17 cellular contexts compared by ENCODE assay signal in the genomic region with DNA sequence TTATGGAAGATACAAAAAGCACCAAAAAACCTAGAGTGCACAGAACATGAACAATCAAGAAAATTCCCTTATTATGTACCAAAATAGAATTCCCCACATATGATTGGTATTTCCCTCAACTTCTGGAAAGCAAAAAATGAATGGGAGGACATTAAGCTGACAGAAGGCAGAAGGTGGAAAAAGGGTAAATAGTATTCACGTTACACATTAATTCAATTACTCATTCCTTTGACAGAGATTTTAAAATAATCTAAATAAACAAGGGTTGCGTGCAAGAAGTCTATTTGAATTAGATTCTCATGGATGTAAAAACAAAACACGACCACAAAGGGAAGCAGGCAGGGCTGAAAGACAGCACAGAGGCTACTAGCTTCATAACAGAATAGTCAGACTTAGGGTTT.
DNase-seq lines count a peak whose midpoint lies in the region; ATAC-seq, FAIRE-seq and TF ChIP-seq lines count a peak whose summit lies in the region.
"Had no signal": no experiment of that assay in that cellular context is flagged by ENCODE, and none has a peak within 500 bp of the region (broad histone marks: within the 10 kb centered on the region; RNA-seq: fewer than 3 reads in every experiment).

No MANE protein-coding gene starts in this region.

- DNase-seq in AG09309 (ENCODE audit: low read depth) (peak; percentile 46), PC-3 (peak; percentile 91), cardiac fibroblast (ENCODE audit: low read depth in 2 of 2) (peak; percentile 30 to 89)
- DNase-seq in stimulated activated CD4-positive, alpha-beta T cell treated with anti-CD3 and anti-CD28 coated beads, Interleukin-15, amount 100 ng/mL, for 24 hours, result no peak
- DNase-seq: activated CD8-positive, alpha-beta memory T cell treated with anti-CD3 and anti-CD28 coated beads for 24 hours; activated naive CD4-positive, alpha-beta T cell; DMS79; KG1; NCI-H187 treated with DMSO at 0.1 percent for 48 hours; stimulated activated CD4-positive, alpha-beta T cell treated with anti-CD3 and anti-CD28 coated beads, Interleukin-1b, Interleukin-23, amount 100 ng/mL, for 48 hours; upper lobe of right lung had no signal

- H2AFZ ChIP-seq in PC-3 (ENCODE audit: low read length), result no peak overlapping the region

- TF ChIP-seq CTCF in AG09309 (IDR thresholded peaks at IDR 0.05; ENCODE audit: control insufficient read depth, insufficient read depth, low read depth, low read length, missing control alignments) (no peak), PC-3 (conservative IDR thresholded peaks at IDR 0.05; ENCODE audit: low read depth, low read length) (no peak), cardiac fibroblast (IDR thresholded peaks at IDR 0.05; ENCODE audit: low read depth, low read length) (no peak)

- POLR2A ChIA-PET in PC-3 (lab: Charles Lee; ENCODE audit: unreplicated experiment), result interaction anchor here (0.5 to 1.3 kb wide), 6 partner anchors 51 to 360 kb away, joined by 3 to 9 read pairs (median 4); a partner anchor contains a TSS

- no peaks in the 10 kb centered on the region for H3K9me3 ChIP-seq in PC-3 (ENCODE audit: low read length)
- H3K9me3 ChIP-seq: prostate gland, upper lobe of right lung had no signal

- H3K4me2 ChIP-seq in PC-3 (ENCODE audit: low read length), result peak overlapping the region; percentile 64

- peaks cover 42% of the 10 kb centered on the region for H3K4me1 ChIP-seq in PC-3 (ENCODE audit: insufficient read depth, low read length)
- H3K4me1 ChIP-seq: prostate gland had no signal

- no peaks in the 10 kb centered on the region for H3K9me2 ChIP-seq in PC-3 (replicated peaks; ENCODE audit: low read length)

- peak; percentile 82 for ATAC-seq in PC-3
- no peak for ATAC-seq in HG02884 (IDR thresholded peaks at IDR 0.05; ENCODE audit: unreplicated experiment)
- no peak for ATAC-seq in HG03108 (IDR thresholded peaks at IDR 0.05; ENCODE audit: unreplicated experiment)
- ATAC-seq in HG02610 (IDR thresholded peaks at IDR 0.05; ENCODE audit: unreplicated experiment), result no peak
- ATAC-seq: GM12878, upper lobe of right lung had no signal

- CTCF ChIA-PET in PC-3 (lab: Charles Lee), result interaction anchor here (1.2 to 1.3 kb wide), 2 partner anchors 51 to 360 kb away, joined by 4 to 21 read pairs; no protein-coding TSS in a partner anchor

- H4K20me1 ChIP-seq in PC-3 (ENCODE audit: low read length), result no peaks in the 10 kb centered on the region

- intact Hi-C loops in PC-3 (cut with micrococcal nuclease), result loop anchor here (1.0 to 2.0 kb wide), 10 partner anchors 16 to 362 kb away; a partner anchor contains a TSS

- H3K27me3 ChIP-seq in PC-3 (ENCODE audit: low read length), result no peaks in the 10 kb centered on the region
- H3K27me3 ChIP-seq: upper lobe of right lung had no signal

- H3K27ac ChIP-seq in PC-3 (ENCODE audit: low read length), result peak overlapping the region; percentile 97
- H3K27ac ChIP-seq: prostate gland, upper lobe of right lung had no signal

- H3F3A ChIP-seq in PC-3 (ENCODE audit: low read length, unreplicated experiment), result peaks cover 7% of the 10 kb centered on the region

- no TSS peak for BruUV-seq in PC-3 (replicated peaks; lab: Mats Ljungman, UMichigan)

- H3K36me3 ChIP-seq in PC-3 (ENCODE audit: low read depth, low read length), result no peaks in the 10 kb centered on the region
- H3K36me3 ChIP-seq: prostate gland, upper lobe of right lung had no signal

- no peak overlapping the region for H3K4me3 ChIP-seq in AG09309 (ENCODE audit: control insufficient read depth, low read depth, low read length)
- 0 out of 2 replicates have a peak overlapping the region, but pooled peaks have one; percentile 7 for H3K4me3 ChIP-seq in PC-3 (ENCODE audit: low read length)
- H3K4me3 ChIP-seq in cardiac fibroblast (replicated peaks in 1 of 2; ENCODE audit: low read depth in 2 of 2, low read length in 2 of 2), result no peak overlapping the region
- H3K4me3 ChIP-seq: GM12878, prostate gland, upper lobe of right lung had no signal

- FAIRE-seq in islet of Langerhans (lab: Jason Lieb, UNC), result peak; percentile 97
- FAIRE-seq: GM12878 had no signal

- no peaks in the 10 kb centered on the region for H3K79me2 ChIP-seq in PC-3 (ENCODE audit: low read length)

- peak overlapping the region; percentile 88 for H3K9ac ChIP-seq in PC-3 (ENCODE audit: low read length)
